8 cellular contexts compared by ENCODE assay signal in genomic region chr9:126722252-126722921, GRCh38.
DNase-seq lines count a peak whose midpoint lies in the region; ATAC-seq and TF ChIP-seq lines count a peak whose summit lies in the region.

No MANE protein-coding gene starts in this region.

- TF ChIP-seq CTCF in activated CD8-positive, alpha-beta T cell treated with anti-CD3 and anti-CD28 coated beads for 36 hours (IDR thresholded peaks at IDR 0.05) = no peak

- CTCF ChIA-PET in activated CD8-positive, alpha-beta T cell treated with anti-CD3 and anti-CD28 coated beads for 36 hours (lab: Charles Lee) = interaction anchor here (2.2 to 5.1 kb wide), 2 partner anchors 16 to 17 kb away, joined by 16 to 79 read pairs; no protein-coding TSS in a partner anchor

- peak overlapping the region; percentile 88 for H3K27ac Mint-ChIP-seq in activated CD8-positive, alpha-beta T cell treated with anti-CD3 and anti-CD28 coated beads for 36 hours

- no peaks in the 10 kb centered on the region for H3K9me3 ChIP-seq in mucosa of rectum (ENCODE audit: control insufficient read depth in 2 of 2, low read length in 2 of 2)

- H3K4me1 ChIP-seq in mucosa of rectum (ENCODE audit: control insufficient read depth in 2 of 2, insufficient read depth in 2 of 2, low read length in 2 of 2) = peaks cover 3 to 5% of the 10 kb centered on the region in 2 donors

- H3K9ac ChIP-seq in mucosa of rectum (ENCODE audit: low read depth in 1 of 2, low read length in 2 of 2) = no peak overlapping the region

- peak overlapping the region; percentile 79 for H3K4me3 Mint-ChIP-seq in activated CD8-positive, alpha-beta T cell treated with anti-CD3 and anti-CD28 coated beads for 36 hours

- peaks cover 43% of the 10 kb centered on the region for H3K4me1 Mint-ChIP-seq in activated CD8-positive, alpha-beta T cell treated with anti-CD3 and anti-CD28 coated beads for 36 hours (ENCODE audit: low read depth)

- H3K36me3 ChIP-seq in mucosa of rectum (ENCODE audit: control insufficient read depth in 2 of 2, insufficient read depth in 2 of 2, low read length in 2 of 2) = no peaks in the 10 kb centered on the region

- H3K27me3 ChIP-seq in mucosa of rectum (ENCODE audit: control insufficient read depth in 2 of 2, insufficient read depth in 2 of 2, low read length in 2 of 2) = peaks cover 33 to 46% of the 10 kb centered on the region in 2 donors

- H3K9me3 Mint-ChIP-seq in activated CD8-positive, alpha-beta T cell treated with anti-CD3 and anti-CD28 coated beads for 36 hours = no peaks in the 10 kb centered on the region

- intact Hi-C loops in activated CD8-positive, alpha-beta T cell treated with anti-CD3 and anti-CD28 coated beads for 36 hours (cut with micrococcal nuclease) = no loop called here

- H3K36me3 Mint-ChIP-seq in activated CD8-positive, alpha-beta T cell treated with anti-CD3 and anti-CD28 coated beads for 36 hours (ENCODE audit: low read depth) = no peaks in the 10 kb centered on the region

- peak overlapping the region; percentile 66 to 75 for H3K27ac ChIP-seq in mucosa of rectum (ENCODE audit: low read depth in 2 of 2, low read length in 2 of 2)

- POLR2A ChIA-PET in activated CD8-positive, alpha-beta T cell treated with anti-CD3 and anti-CD28 coated beads for 36 hours (lab: Charles Lee) = interaction anchor here (1.3 to 1.8 kb wide), 3 partner anchors 19 to 24 kb away, joined by 3 to 5 read pairs (median 5); no protein-coding TSS in a partner anchor

- peak overlapping the region; percentile 26 to 57 for H3K4me3 ChIP-seq in mucosa of rectum (ENCODE audit: low read length in 2 of 2)

- peak; percentile 20 for DNase-seq in NCI-H146 (lab: John Stamatoyannopoulos, UW)
- DNase-seq in NCI-H146 treated with DMSO at 0.1 percent for 48 hours (lab: John Stamatoyannopoulos, UW; ENCODE audit: unreplicated experiment) = no peak
- DNase-seq in NCI-H510A treated with DMSO at 0.1 percent for 48 hours (lab: John Stamatoyannopoulos, UW) = peak; percentile 66
- DNase-seq in activated CD8-positive, alpha-beta T cell treated with anti-CD3 and anti-CD28 coated beads for 36 hours = peak; percentile 92
- peak; percentile 89 for DNase-seq in effector CD8-positive, alpha-beta T cell (lab: John Stamatoyannopoulos, UW)
- peak; percentile 85 for DNase-seq in stimulated activated CD8-positive, alpha-beta memory T cell treated with anti-CD3 and anti-CD28 coated beads, Interleukin-4, amount 100 ng/mL, for 4 hours (ENCODE audit: low read depth in 2 of 2, low spot score in 1 of 2)

- H3K27me3 Mint-ChIP-seq in activated CD8-positive, alpha-beta T cell treated with anti-CD3 and anti-CD28 coated beads for 36 hours = no peaks in the 10 kb centered on the region

- peak; percentile 56 for ATAC-seq in HG02938 (IDR thresholded peaks at IDR 0.05; ENCODE audit: unreplicated experiment)
- ATAC-seq in activated CD8-positive, alpha-beta T cell treated with anti-CD3 and anti-CD28 coated beads for 36 hours = peak; percentile 78
